23 cellular contexts compared by ENCODE assay signal in the genomic region with DNA sequence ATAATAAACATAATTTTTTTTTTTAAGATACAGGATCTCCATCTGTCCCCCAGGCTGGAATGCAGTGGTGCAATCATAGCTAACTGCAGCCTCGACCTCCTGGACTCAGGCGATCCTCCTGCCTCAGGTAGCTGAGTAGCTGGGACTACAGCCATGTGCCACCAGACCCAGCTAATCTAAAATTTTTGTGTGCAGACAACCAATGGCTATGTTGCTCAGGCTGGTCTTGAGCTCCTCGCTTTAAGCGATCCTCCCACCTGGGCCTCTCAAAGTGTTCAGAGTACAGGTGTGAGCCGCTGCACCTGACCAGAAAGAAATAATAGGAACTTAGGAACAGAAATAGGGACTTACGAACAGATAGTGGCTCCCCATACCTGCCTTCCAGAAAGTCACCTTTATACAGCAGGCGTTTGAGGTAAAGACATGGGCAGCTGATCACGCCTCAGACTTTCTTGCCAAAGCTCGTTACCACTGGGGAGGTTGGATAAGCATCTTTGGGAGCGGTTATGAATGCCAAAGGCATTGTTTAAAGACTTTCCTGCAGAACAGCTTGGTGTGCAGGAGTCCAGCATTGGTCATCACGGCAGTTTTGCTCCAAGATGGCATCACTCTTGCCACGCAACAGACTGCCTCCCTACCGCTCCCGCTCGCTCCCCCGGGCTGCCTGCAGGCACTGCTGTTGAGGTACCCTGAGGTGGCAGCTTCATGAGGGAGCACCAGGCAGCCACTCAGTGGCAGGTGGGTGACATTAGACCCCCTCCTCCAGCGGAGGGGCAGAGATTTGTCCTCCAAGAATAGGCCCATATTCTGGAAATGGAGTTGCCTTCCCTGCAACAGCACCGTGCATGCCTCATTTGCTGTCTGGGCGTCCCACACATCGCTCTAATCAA.
"Had no signal": no experiment of that assay in that cellular context is flagged by ENCODE, and none has a peak within 500 bp of the region (broad histone marks: within the 10 kb centered on the region; RNA-seq: fewer than 3 reads in every experiment).

No MANE protein-coding gene starts in this region.

- H3K4me3 ChIP-seq: colonic mucosa, gastrocnemius medialis, left lung, prostate gland, sigmoid colon, thoracic aorta, tibial nerve, upper lobe of left lung, uterus had no signal

- DNase-seq: colonic mucosa; effector CD8-positive, alpha-beta T cell; endodermal cell; gastrocnemius medialis; naive B cell; sigmoid colon; stimulated activated CD4-positive, alpha-beta T cell treated with anti-CD3 and anti-CD28 coated beads, Interleukin-2, amount 100 ng/mL, for 24 hours; stimulated activated CD4-positive, alpha-beta T cell treated with anti-CD3 and anti-CD28 coated beads, Interleukin-4, amount 100 ng/mL, for 24 hours; stimulated activated naive CD8-positive, alpha-beta T cell treated with anti-CD3 and anti-CD28 coated beads, Interleukin-15, Interleukin-2, amounts not matched to agents 100 U/mL and 50 U/mL, for 24 hours; substantia nigra; upper lobe of left lung; uterus had no signal

- H3K79me2 ChIP-seq: parathyroid adenoma had no signal

- H3K27me3 ChIP-seq: colonic mucosa, right atrium auricular region, upper lobe of left lung, uterus had no signal

- FAIRE-seq: keratinocyte had no signal

- ATAC-seq: esophagus mucosa; gastrocnemius medialis; left lung; natural killer cell treated with Interleukin-12 subunit alpha and Interleukin-12 subunit beta and Interleukin-15 and Interleukin-18, amount 100 ng/mL, for 72 hours; stimulated activated memory B cell treated with anti-CD40 and anti-IgM and Interleukin-4, amounts not matched to agents 10 μg/mL and 1 μg/mL and 100 μg/mL, for 72 hours; stimulated activated naive CD8-positive, alpha-beta T cell treated with anti-CD3 and anti-CD28 coated beads, Interleukin-15, Interleukin-2, amounts not matched to agents 100 U/mL and 50 U/mL, for 24 hours had no signal

- H3K9ac ChIP-seq: parathyroid adenoma had no signal

- H3K36me3 ChIP-seq: colonic mucosa, gastrocnemius medialis, left lung, prostate gland, right atrium auricular region, sigmoid colon, thoracic aorta, tibial nerve, upper lobe of left lung, uterus had no signal

- H3K9me3 ChIP-seq: colonic mucosa, gastrocnemius medialis, left lung, prostate gland, right atrium auricular region, sigmoid colon, thoracic aorta, tibial nerve, upper lobe of left lung, uterus had no signal

- H3K27ac ChIP-seq: colonic mucosa, epithelial cell of prostate, gastrocnemius medialis, left lung, parathyroid adenoma, prostate gland, right atrium auricular region, sigmoid colon, thoracic aorta, tibial nerve, upper lobe of left lung, uterus had no signal

- H2AFZ ChIP-seq: parathyroid adenoma had no signal

- H3K4me1 ChIP-seq: colonic mucosa, gastrocnemius medialis, left lung, parathyroid adenoma, prostate gland, right atrium auricular region, sigmoid colon, tibial nerve, upper lobe of left lung, uterus had no signal
